26 cellular contexts compared by ENCODE assay signal in genomic region chr10:122151121-122151694, GRCh38.
A peak's percentile ranks its signal among the peaks of the same experiment; 100 is the strongest.
DNase-seq lines count a peak whose midpoint lies in the region; ATAC-seq and TF ChIP-seq lines count a peak whose summit lies in the region.
"Had no signal": no experiment of that assay in that cellular context is flagged by ENCODE, and none has a peak within 500 bp of the region (broad histone marks: within the 10 kb centered on the region; RNA-seq: fewer than 3 reads in every experiment).

No MANE protein-coding gene starts in this region.

- WGBS in prostate gland: 98% methylated on average over 5 of the region's 5 CpGs

- peak overlapping the region; percentile 33 for H3K27ac ChIP-seq in cardiac muscle cell
- H3K27ac ChIP-seq in prostate gland: peak overlapping the region; percentile 83 to 91
- peak overlapping the region; percentile 64 for H3K27ac ChIP-seq in vagina
- H3K27ac ChIP-seq: HL-60, SJSA1, WERI-Rb-1 had no signal

- peak overlapping the region; percentile 87 for H3K4me3 Mint-ChIP-seq in glutamatergic neuron (ENCODE audit: unreplicated experiment)
- no peak overlapping the region for H3K4me3 Mint-ChIP-seq in activated T-cell treated with anti-CD3 and anti-CD28 coated beads, Interleukin-2, amount 50 U/mL, for 24 hours
- H3K4me3 Mint-ChIP-seq: activated naive CD8-positive, alpha-beta T cell treated with anti-CD3 and anti-CD28 coated beads for 36 hours; naive thymus-derived CD4-positive, alpha-beta T cell had no signal

- no peak for DNase-seq in cardiac muscle cell (ENCODE audit: low read depth in 1 of 2, low spot score in 1 of 2)
- no peak for DNase-seq in cardiac septum (ENCODE audit: low spot score)
- DNase-seq in glutamatergic neuron: no peak
- DNase-seq in prostate gland (ENCODE audit: low spot score): no peak
- no peak for DNase-seq in vagina (ENCODE audit: extremely low spot score in 2 of 2)
- no peak for DNase-seq in MV-4-11 (lab: John Stamatoyannopoulos, UW)
- DNase-seq in activated T-cell treated with anti-CD3 and anti-CD28 coated beads, Interleukin-2, amount 50 U/mL, for 24 hours: no peak
- DNase-seq: activated CD8-positive, alpha-beta memory T cell treated with anti-CD3 and anti-CD28 coated beads, Interleukin-2, amount 50 U/mL, for 4 hours; activated naive CD8-positive, alpha-beta T cell treated with anti-CD3 and anti-CD28 coated beads for 36 hours; COR-L47; DND-41; effector memory CD4-positive, alpha-beta T cell; mesendoderm; naive thymus-derived CD4-positive, alpha-beta T cell; NCI-H2081 treated with DMSO at 0.1 percent for 48 hours; NCI-H446; stimulated activated naive CD4-positive, alpha-beta T cell; trophoblast cell; WERI-Rb-1 had no signal

- peaks cover 12% of the 10 kb centered on the region for H3K36me3 Mint-ChIP-seq in glutamatergic neuron (ENCODE audit: unreplicated experiment)
- no peaks in the 10 kb centered on the region for H3K36me3 Mint-ChIP-seq in activated T-cell treated with anti-CD3 and anti-CD28 coated beads, Interleukin-2, amount 50 U/mL, for 24 hours (ENCODE audit: low read depth)
- H3K36me3 Mint-ChIP-seq: activated naive CD8-positive, alpha-beta T cell treated with anti-CD3 and anti-CD28 coated beads for 36 hours; naive thymus-derived CD4-positive, alpha-beta T cell had no signal

- peaks cover 52% of the 10 kb centered on the region for H3K9me3 Mint-ChIP-seq in glutamatergic neuron (ENCODE audit: unreplicated experiment)
- no peaks in the 10 kb centered on the region for H3K9me3 Mint-ChIP-seq in activated T-cell treated with anti-CD3 and anti-CD28 coated beads, Interleukin-2, amount 50 U/mL, for 24 hours
- H3K9me3 Mint-ChIP-seq: activated naive CD8-positive, alpha-beta T cell treated with anti-CD3 and anti-CD28 coated beads for 36 hours; activated T-helper 2 cell treated with anti-CD3 and anti-CD28 coated beads, Interferon-gamma antibody, Interleukin-2, Interleukin-4, amounts not matched to agents 10 μg/mL and 5 μg/mL and 100 μg/mL, durations not matched to agents 14 hours and 24 hours and 36 hours had no signal

- H3K4me1 ChIP-seq in cardiac muscle cell (ENCODE audit: low read depth) (peaks cover 42% of the 10 kb centered on the region), prostate gland (replicated peaks) (peaks cover 3% of the 10 kb centered on the region), vagina (peaks cover 74% of the 10 kb centered on the region)

- H3K4me3 ChIP-seq in cardiac muscle cell (no peak overlapping the region), prostate gland (no peak overlapping the region), vagina (no peak overlapping the region)
- H3K4me3 ChIP-seq: GM12878, SJSA1, skin epidermis had no signal

- intact Hi-C loops in cardiac septum (cut with DNase I) (no loop called here), prostate gland (cut with DNase I) (no loop called here), vagina (cut with DNase I) (no loop called here)

- H3K36me3 ChIP-seq in cardiac muscle cell: no peaks in the 10 kb centered on the region
- no peaks in the 10 kb centered on the region for H3K36me3 ChIP-seq in prostate gland
- H3K36me3 ChIP-seq in vagina: no peaks in the 10 kb centered on the region
- H3K36me3 ChIP-seq: WERI-Rb-1 had no signal

- TF ChIP-seq CTCF in cardiac muscle cell (IDR thresholded peaks at IDR 0.05; ENCODE audit: low read depth, low read length) (no peak), glutamatergic neuron (IDR thresholded peaks at IDR 0.05; ENCODE audit: partially characterized antibody, unreplicated experiment) (no peak), prostate gland (IDR thresholded peaks at IDR 0.05) (no peak), vagina (IDR thresholded peaks at IDR 0.05) (no peak)

- no peak for ATAC-seq in HG02840 (IDR thresholded peaks at IDR 0.05; ENCODE audit: low FRiP score, unreplicated experiment)
- ATAC-seq: esophagus mucosa; GM12878; naive thymus-derived CD4-positive, alpha-beta T cell had no signal

- H3K27ac Mint-ChIP-seq in glutamatergic neuron (ENCODE audit: unreplicated experiment): peak overlapping the region; percentile 100
- no peak overlapping the region for H3K27ac Mint-ChIP-seq in activated T-cell treated with anti-CD3 and anti-CD28 coated beads, Interleukin-2, amount 50 U/mL, for 24 hours
- H3K27ac Mint-ChIP-seq: activated naive CD8-positive, alpha-beta T cell treated with anti-CD3 and anti-CD28 coated beads for 36 hours; activated T-helper 2 cell treated with anti-CD3 and anti-CD28 coated beads, Interferon-gamma antibody, Interleukin-2, Interleukin-4, amounts not matched to agents 10 μg/mL and 5 μg/mL and 100 μg/mL, durations not matched to agents 14 hours and 24 hours and 36 hours; naive thymus-derived CD4-positive, alpha-beta T cell had no signal

- TF ChIP-seq POLR2A in prostate gland (IDR thresholded peaks at IDR 0.05) (no peak), vagina (IDR thresholded peaks at IDR 0.05) (no peak)

- H3K4me1 Mint-ChIP-seq in glutamatergic neuron (ENCODE audit: low read depth, unreplicated experiment): peaks cover 76% of the 10 kb centered on the region
- H3K4me1 Mint-ChIP-seq in activated T-cell treated with anti-CD3 and anti-CD28 coated beads, Interleukin-2, amount 50 U/mL, for 24 hours (ENCODE audit: low read depth): no peaks in the 10 kb centered on the region
- H3K4me1 Mint-ChIP-seq: activated naive CD8-positive, alpha-beta T cell treated with anti-CD3 and anti-CD28 coated beads for 36 hours had no signal

- peaks cover 50% of the 10 kb centered on the region for H3K27me3 Mint-ChIP-seq in glutamatergic neuron (ENCODE audit: unreplicated experiment)
- peaks cover 4% of the 10 kb centered on the region for H3K27me3 Mint-ChIP-seq in activated T-cell treated with anti-CD3 and anti-CD28 coated beads, Interleukin-2, amount 50 U/mL, for 24 hours
- H3K27me3 Mint-ChIP-seq: activated naive CD8-positive, alpha-beta T cell treated with anti-CD3 and anti-CD28 coated beads for 36 hours had no signal

- no peaks in the 10 kb centered on the region for H3K9me3 ChIP-seq in cardiac muscle cell (ENCODE audit: low read depth)
- no peaks in the 10 kb centered on the region for H3K9me3 ChIP-seq in prostate gland
- H3K9me3 ChIP-seq in vagina: no peaks in the 10 kb centered on the region
- H3K9me3 ChIP-seq: SJSA1 had no signal

- H3K27me3 ChIP-seq in cardiac muscle cell (no peaks in the 10 kb centered on the region), prostate gland (replicated peaks; ENCODE audit: insufficient read depth) (no peaks in the 10 kb centered on the region), vagina (no peaks in the 10 kb centered on the region)
- H3K27me3 ChIP-seq: SJSA1 had no signal

Comparison
In these comparisons a context has a peak if more than half of its experiments do, and no peak if none do; other contexts are left out.
1. H3K27ac ChIP-seq: peak in every context shown above with its lines; median percentile 87 in prostate gland; 64 in vagina; 33 in cardiac muscle cell.